Comparison of ENCODE assay signal across 16 cellular contexts in the genomic region with DNA sequence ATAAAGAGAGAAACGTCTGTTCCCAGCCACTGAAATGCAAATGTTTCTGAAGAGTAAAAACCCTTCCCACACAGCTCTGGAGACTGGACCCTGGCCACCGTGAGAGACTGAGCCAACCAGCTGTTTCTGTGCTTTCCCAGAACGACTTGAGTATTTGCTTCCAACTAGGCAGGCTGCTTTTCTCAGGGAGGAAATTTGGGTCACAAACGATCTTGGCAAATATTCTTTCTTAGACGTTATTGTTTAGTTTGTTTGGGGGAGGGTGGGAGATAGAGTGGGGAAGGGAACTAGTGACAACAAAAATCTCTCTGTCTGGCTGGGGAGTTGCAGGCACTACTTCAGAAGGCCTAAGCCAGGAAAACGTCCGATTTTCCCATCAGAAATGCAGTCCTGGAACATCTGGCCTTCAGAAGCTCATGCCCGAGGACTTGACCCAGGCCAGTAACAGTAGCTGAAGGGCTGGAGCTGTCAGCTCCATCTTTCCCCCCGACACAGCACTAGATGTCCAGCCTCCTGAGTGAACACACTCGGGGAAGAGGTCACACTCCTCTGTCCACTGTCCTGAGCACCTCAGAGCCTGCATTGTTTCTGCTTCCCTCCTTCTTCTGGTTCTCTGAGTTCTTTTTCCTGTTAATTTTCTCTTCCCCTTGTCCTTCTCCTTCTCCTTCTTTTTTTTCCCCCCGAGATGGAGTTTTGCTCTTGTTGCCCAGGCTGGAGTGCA. TPM values are rescaled to one million over a fixed set of nuclear protein-coding genes. Genes with fewer than 3 reads are reported as not detected.
DNase-seq lines count a peak whose midpoint lies in the region; ATAC-seq lines count a peak whose summit lies in the region.
"Had no signal": no experiment of that assay in that cellular context is flagged by ENCODE, and none has a peak within 500 bp of the region (broad histone marks: within the 10 kb centered on the region; RNA-seq: fewer than 3 reads in every experiment).

No MANE protein-coding gene starts in this region.

- peaks cover 33% of the 10 kb centered on the region for H3K27me3 Mint-ChIP-seq in activated T-helper 17 cell treated with anti-CD3 and anti-CD28 coated beads, Interleukin-2, amount 50 U/mL, for 72 hours

- H3K27ac ChIP-seq in substantia nigra (ENCODE audit: low read depth, low read length, poor library complexity, severe bottlenecking), result no peak overlapping the region
- H3K27ac ChIP-seq: Peyer's patch had no signal

- DNase-seq in Right ventricle myocardium inferior (ENCODE audit: missing footprints), result no peak
- DNase-seq in cardiac septum (ENCODE audit: low spot score), result no peak
- peak; percentile 15 for DNase-seq in foreskin melanocyte
- DNase-seq in midbrain (lab: John Stamatoyannopoulos, UW), result peak; percentile 64
- peak in 27 of 49 donors; percentile 9 to 75 (median 33) for DNase-seq in substantia nigra (lab: John Stamatoyannopoulos, UW)
- DNase-seq in NCI-H345 treated with DMSO at 0.1 percent for 48 hours (lab: John Stamatoyannopoulos, UW; ENCODE audit: unreplicated experiment), result no peak
- no peak for DNase-seq in SKM-1 (lab: John Stamatoyannopoulos, UW; ENCODE audit: unreplicated experiment)
- DNase-seq: 8988T, MG63, NCI-H1105 treated with DMSO at 0.1 percent for 48 hours, NCI-H187 treated with DMSO at 0.1 percent for 48 hours, NCI-H2171, NCI-H774, Peyer's patch had no signal

- no peaks in the 10 kb centered on the region for H3K9me3 Mint-ChIP-seq in activated T-helper 17 cell treated with anti-CD3 and anti-CD28 coated beads, Interleukin-2, amount 50 U/mL, for 72 hours

- peak; percentile 42 for ATAC-seq in Right ventricle myocardium inferior
- ATAC-seq in activated T-helper 17 cell treated with anti-CD3 and anti-CD28 coated beads, Interleukin-2, amount 50 U/mL, for 72 hours (replicated peaks), result no peak

- H3K27ac Mint-ChIP-seq in activated T-helper 17 cell treated with anti-CD3 and anti-CD28 coated beads, Interleukin-2, amount 50 U/mL, for 72 hours, result no peak overlapping the region

- intact Hi-C loops in Right ventricle myocardium inferior (cut with DNase I) (no loop called here), cardiac septum (cut with DNase I) (no loop called here)

- no peaks in the 10 kb centered on the region for H3K36me3 Mint-ChIP-seq in activated T-helper 17 cell treated with anti-CD3 and anti-CD28 coated beads, Interleukin-2, amount 50 U/mL, for 72 hours (ENCODE audit: low read depth)

- no peak overlapping the region for H3K4me3 Mint-ChIP-seq in activated T-helper 17 cell treated with anti-CD3 and anti-CD28 coated beads, Interleukin-2, amount 50 U/mL, for 72 hours

- no peaks in the 10 kb centered on the region for H3K4me1 Mint-ChIP-seq in activated T-helper 17 cell treated with anti-CD3 and anti-CD28 coated beads, Interleukin-2, amount 50 U/mL, for 72 hours

RNA-seq across cellular contexts. Expression of a gene that starts 4.0 kb away (rescaled TPM):
- total RNA-seq in Right ventricle myocardium inferior, result 0.16 TPM
- 0.13 TPM for total RNA-seq in cardiac septum
- under 1 TPM in 1 of 2 donors, not detected in 1; 0.11 TPM for total RNA-seq in activated T-helper 17 cell treated with anti-CD3 and anti-CD28 coated beads, Interleukin-2, amount 50 U/mL, for 72 hours
- total RNA-seq: NCI-H460 had no signal

RNA-seq across cellular contexts. Expression of a gene that starts 33.9 kb away (rescaled TPM):
- 180 TPM for total RNA-seq in Right ventricle myocardium inferior
- total RNA-seq in cardiac septum, result 143 TPM
- total RNA-seq in activated T-helper 17 cell treated with anti-CD3 and anti-CD28 coated beads, Interleukin-2, amount 50 U/mL, for 72 hours, result 100 to 1,000 TPM in 1 of 2 donors, 10 to 100 TPM in 1; 49.5 to 122 TPM

RNA-seq across cellular contexts. Expression of a gene that starts 50.8 kb away (rescaled TPM):
- total RNA-seq in Right ventricle myocardium inferior, result 57.2 TPM
- total RNA-seq in cardiac septum, result 31.2 TPM
- total RNA-seq in activated T-helper 17 cell treated with anti-CD3 and anti-CD28 coated beads, Interleukin-2, amount 50 U/mL, for 72 hours, result 1 to 10 TPM in 1 of 2 donors, under 1 TPM in 1; 0.77 to 1.6 TPM

Comparison
In these comparisons a context has a peak if more than half of its experiments do, and no peak if none do; other contexts are left out.
1. DNase-seq: peak in foreskin melanocyte (single experiment), midbrain (single experiment) and substantia nigra (27 of 49); none in Right ventricle myocardium inferior (single experiment), cardiac septum (single experiment), NCI-H345 treated with DMSO at 0.1 percent for 48 hours (single experiment) and SKM-1 (single experiment).
2. RNA of a gene that starts 50.8 kb away (total RNA-seq): 57.2 TPM in Right ventricle myocardium inferior (single experiment) and 31.2 TPM in cardiac septum (single experiment); 0.77 to 1.6 TPM in activated T-helper 17 cell treated with anti-CD3 and anti-CD28 coated beads, Interleukin-2, amount 50 U/mL, for 72 hours; every median in the first group is over 10 times any median in the second.